In the genomic region with DNA sequence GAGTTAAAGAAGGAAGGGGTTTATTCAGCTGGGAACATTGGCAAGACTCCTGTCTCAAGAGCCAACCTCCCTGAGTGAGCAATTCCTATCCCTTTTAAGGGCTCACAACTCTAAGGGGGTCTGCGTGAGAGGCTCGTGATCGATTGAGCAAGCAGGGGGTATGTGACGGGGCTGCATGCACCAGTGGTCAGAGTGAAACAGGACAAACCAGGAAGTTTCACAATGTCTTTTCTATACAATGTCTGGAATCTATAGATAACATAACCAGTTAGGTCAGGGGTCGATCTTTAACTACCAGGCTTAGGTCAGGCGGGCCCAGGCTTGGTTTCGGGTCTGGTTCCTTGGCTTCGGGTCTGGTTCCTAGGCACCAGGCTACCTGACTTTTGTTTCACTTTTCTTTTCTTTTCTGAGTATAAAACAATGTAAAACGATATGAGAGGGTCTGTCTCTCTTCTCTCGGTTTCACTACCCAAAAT, we compare ENCODE assay signal across 17 cellular contexts. TPM values are rescaled to one million over a fixed set of nuclear protein-coding genes. Genes with fewer than 3 reads are reported as not detected.
DNase-seq lines count a peak whose midpoint lies in the region; ATAC-seq and TF ChIP-seq lines count a peak whose summit lies in the region.
"Had no signal": no experiment of that assay in that cellular context is flagged by ENCODE, and none has a peak within 500 bp of the region (broad histone marks: within the 10 kb centered on the region; RNA-seq: fewer than 3 reads in every experiment).

No MANE protein-coding gene starts in this region.

- H3K36me3 Mint-ChIP-seq in endodermal cell (ENCODE audit: low read depth): peaks cover 5% of the 10 kb centered on the region
- H3K36me3 Mint-ChIP-seq in activated CD4-positive, alpha-beta memory T cell treated with anti-CD3 and anti-CD28 coated beads for 36 hours: no peaks in the 10 kb centered on the region
- H3K36me3 Mint-ChIP-seq: T-cell had no signal

- 80% methylated on average over 10 of the region's 10 CpGs for WGBS in SK-N-SH (ENCODE audit: low lambda C conversion rate)
- 87 to 95% methylated on average over 7 to 8 of the region's 10 CpGs for WGBS in endodermal cell (ENCODE audit: insufficient coverage in 1 of 2, insufficient read length in 1 of 2), 2 experiments

- peaks cover 5% of the 10 kb centered on the region for H3K27me3 Mint-ChIP-seq in endodermal cell (ENCODE audit: insufficient read depth)
- H3K27me3 Mint-ChIP-seq in activated CD4-positive, alpha-beta memory T cell treated with anti-CD3 and anti-CD28 coated beads for 36 hours: peaks cover 10% of the 10 kb centered on the region

- no peaks in the 10 kb centered on the region for H3K9me3 ChIP-seq in SK-N-SH
- peaks cover 8% of the 10 kb centered on the region; the same call in 1 of the 2 replicates for H3K9me3 ChIP-seq in OCI-LY3 (ENCODE audit: insufficient read depth, low read length)
- H3K9me3 ChIP-seq in endodermal cell (ENCODE audit: control insufficient read depth, low read length): peaks cover 61% of the 10 kb centered on the region
- H3K9me3 ChIP-seq: ascending aorta, thyroid gland had no signal

- CTCF ChIA-PET in SK-N-SH (lab: Yijun Ruan, JAX): interaction anchor here (0.7 kb wide), 1 partner anchor 327 kb away, joined by 3 read pairs; no protein-coding TSS in a partner anchor
- CTCF ChIA-PET in activated CD4-positive, alpha-beta memory T cell treated with anti-CD3 and anti-CD28 coated beads for 36 hours (lab: Charles Lee): no interaction called here

- no peak overlapping the region for H3K27ac Mint-ChIP-seq in endodermal cell
- H3K27ac Mint-ChIP-seq in activated CD4-positive, alpha-beta memory T cell treated with anti-CD3 and anti-CD28 coated beads for 36 hours: no peak overlapping the region
- H3K27ac Mint-ChIP-seq: CD4-positive, alpha-beta memory T cell; GM23338; T-cell had no signal

- H3K27ac ChIP-seq in SK-N-SH (ENCODE audit: low read depth in 2 of 2, low read length in 1 of 2) (no peak overlapping the region), OCI-LY3 (ENCODE audit: low read length) (peak overlapping the region; percentile 0; the same call in 1 of the 2 replicates), endodermal cell (ENCODE audit: low read depth, low read length) (no peak overlapping the region)
- H3K27ac ChIP-seq: ascending aorta, parathyroid adenoma, thyroid gland had no signal

- H3K27me3 ChIP-seq in SK-N-SH (ENCODE audit: insufficient read depth) (no peaks in the 10 kb centered on the region), OCI-LY3 (ENCODE audit: low read depth, low read length) (no peaks in the 10 kb centered on the region), endodermal cell (ENCODE audit: control insufficient read depth, insufficient read depth, low read length, poor library complexity, severe bottlenecking) (no peaks in the 10 kb centered on the region)
- H3K27me3 ChIP-seq: ascending aorta, thyroid gland had no signal

- intact Hi-C loops in activated CD4-positive, alpha-beta memory T cell treated with anti-CD3 and anti-CD28 coated beads for 36 hours (cut with micrococcal nuclease): no loop called here

- no peaks in the 10 kb centered on the region for H4K20me1 ChIP-seq in SK-N-SH (ENCODE audit: insufficient read depth)
- H4K20me1 ChIP-seq in OCI-LY3 (ENCODE audit: insufficient read depth, low read length): no peaks in the 10 kb centered on the region

- H3K9me2 ChIP-seq in SK-N-SH: no peaks in the 10 kb centered on the region

- no peak for DNase-seq in SK-N-SH
- DNase-seq in endodermal cell: peak; percentile 15
- no peak for DNase-seq in activated CD4-positive, alpha-beta memory T cell treated with anti-CD3 and anti-CD28 coated beads for 36 hours
- DNase-seq in glomerular visceral epithelial cell (ENCODE audit: extremely low spot score): no peak
- no peak for DNase-seq in NCI-H1417 (lab: John Stamatoyannopoulos, UW)
- no peak for DNase-seq in iPS-NIHi11 (ENCODE audit: low spot score)
- DNase-seq: activated CD4-positive, CD25-positive, alpha-beta regulatory T cell; activated naive CD4-positive, alpha-beta T cell; CD4-positive, alpha-beta memory T cell; NCI-H1694 treated with DMSO at 0.1 percent for 48 hours; T-cell had no signal

- H3K9me3 Mint-ChIP-seq in endodermal cell: peaks cover 38% of the 10 kb centered on the region
- H3K9me3 Mint-ChIP-seq in activated CD4-positive, alpha-beta memory T cell treated with anti-CD3 and anti-CD28 coated beads for 36 hours: peaks cover 9% of the 10 kb centered on the region

- no peak for TF ChIP-seq EP300 in SK-N-SH (IDR thresholded peaks at IDR 0.05; ENCODE audit: borderline replicate concordance in 1 of 2, low read depth in 1 of 2, low read length in 1 of 2)

- H3K36me3 ChIP-seq in SK-N-SH (replicated peaks in 1 of 2; ENCODE audit: control insufficient read depth in 1 of 2, insufficient read depth in 2 of 2, low read length in 1 of 2) (no peaks in the 10 kb centered on the region), OCI-LY3 (replicated peaks; ENCODE audit: low read depth, low read length) (no peaks in the 10 kb centered on the region), endodermal cell (ENCODE audit: control insufficient read depth, insufficient read depth, low read length) (no peaks in the 10 kb centered on the region)
- H3K36me3 ChIP-seq: ascending aorta, thyroid gland had no signal

- TF ChIP-seq CTCF in SK-N-SH (IDR thresholded peaks at IDR 0.05) (no peak), OCI-LY3 (IDR thresholded peaks at IDR 0.05; ENCODE audit: low read depth, low read length) (no peak), endodermal cell (conservative IDR thresholded peaks at IDR 0.05) (no peak)

- ATAC-seq in SK-N-SH treated with all-trans-retinoic acid at 6 μM for 48 hours: no peak
- ATAC-seq: GM23338, T-cell had no signal

- H3K4me3 ChIP-seq in SK-N-SH (ENCODE audit: low read depth in 2 of 2, low read length in 1 of 2): no peak overlapping the region
- peak overlapping the region; percentile 70 for H3K4me3 ChIP-seq in OCI-LY3 (ENCODE audit: low read length)
- H3K4me3 ChIP-seq in endodermal cell (ENCODE audit: low read length): no peak overlapping the region
- H3K4me3 ChIP-seq: ascending aorta, GM23338, thyroid gland had no signal

- H3K4me1 Mint-ChIP-seq in endodermal cell: peaks cover 44% of the 10 kb centered on the region
- no peaks in the 10 kb centered on the region for H3K4me1 Mint-ChIP-seq in activated CD4-positive, alpha-beta memory T cell treated with anti-CD3 and anti-CD28 coated beads for 36 hours (ENCODE audit: low read depth)
- H3K4me1 Mint-ChIP-seq: CD4-positive, alpha-beta memory T cell; T-cell had no signal

- no peaks in the 10 kb centered on the region for H3F3A ChIP-seq in SK-N-SH (replicated peaks; ENCODE audit: insufficient read depth)

- H2AFZ ChIP-seq in SK-N-SH (ENCODE audit: low read depth) (peak overlapping the region; percentile 16; the same call in 1 of the 2 replicates), OCI-LY3 (ENCODE audit: low read depth, low read length) (peak overlapping the region; percentile 92)
- H2AFZ ChIP-seq: GM23338, parathyroid adenoma had no signal

- H3K4me3 Mint-ChIP-seq in endodermal cell: no peak overlapping the region
- H3K4me3 Mint-ChIP-seq in activated CD4-positive, alpha-beta memory T cell treated with anti-CD3 and anti-CD28 coated beads for 36 hours: no peak overlapping the region
- H3K4me3 Mint-ChIP-seq: GM23338, T-cell had no signal

- POLR2A ChIA-PET in SK-N-SH (lab: Yijun Ruan, JAX): no interaction called here
- POLR2A ChIA-PET in activated CD4-positive, alpha-beta memory T cell treated with anti-CD3 and anti-CD28 coated beads for 36 hours (lab: Charles Lee): no interaction called here

- H3K4me2 ChIP-seq in SK-N-SH (no peak overlapping the region), OCI-LY3 (ENCODE audit: low read length) (peak overlapping the region; percentile 76)
- H3K4me2 ChIP-seq: GM23338 had no signal

- H3K4me1 ChIP-seq in SK-N-SH (ENCODE audit: control insufficient read depth in 1 of 2, insufficient read depth in 2 of 2, low read depth in 1 of 2, low read length in 1 of 2) (0 out of 4 replicates have a peak, but pooled peaks cover 0 to 10% of the 10 kb centered on the region in 2 experiments), OCI-LY3 (ENCODE audit: low read length) (peaks cover 13% of the 10 kb centered on the region), endodermal cell (ENCODE audit: control insufficient read depth, insufficient read depth, low read length) (peaks cover 14% of the 10 kb centered on the region)
- H3K4me1 ChIP-seq: ascending aorta, parathyroid adenoma had no signal

- H3K79me2 ChIP-seq in SK-N-SH (ENCODE audit: insufficient read depth) (no peaks in the 10 kb centered on the region), OCI-LY3 (ENCODE audit: low read length) (no peaks in the 10 kb centered on the region)
- H3K79me2 ChIP-seq: parathyroid adenoma had no signal

- H3K9ac ChIP-seq in SK-N-SH (no peak overlapping the region), OCI-LY3 (ENCODE audit: low read length) (peak overlapping the region; percentile 52), endodermal cell (ENCODE audit: extremely low read depth, low read length, poor library complexity, severe bottlenecking) (no peak overlapping the region)
- H3K9ac ChIP-seq: parathyroid adenoma had no signal

- TF ChIP-seq RAD21 in SK-N-SH (IDR thresholded peaks at IDR 0.05; ENCODE audit: low read length): no peak

TF ChIP-seq in SK-N-SH, 30 proteins besides CTCF, POLR2A, EP300 and RAD21 (continues in another document):
- TF ChIP-seq FOXM1 (IDR thresholded peaks at IDR 0.05; ENCODE audit: low read depth): no peak

TF ChIP-seq in SK-N-SH treated with all-trans-retinoic acid at 6 μM for 48 hours, 23 proteins besides CTCF, POLR2A, EP300 and RAD21 (continues in another document):
- no peak for TF ChIP-seq ZNF565 (CRISPR knock-in tag; conservative IDR thresholded peaks at IDR 0.05; ENCODE audit: low read depth)

RNA-seq across cellular contexts. Expression of gene LIPG, which starts 30.1 kb away (rescaled TPM):
- polyA plus RNA-seq in SK-N-SH (2012; rRNA removed): 3.2 and 4.4 TPM in 2 replicates
- polyA plus RNA-seq in SK-N-SH (2012; cell fraction: cytosol; rRNA removed): 3.4 and 3.7 TPM in 2 replicates
- 3.8 and 5.8 TPM in 2 replicates for polyA plus RNA-seq in SK-N-SH (2012; cell fraction: nucleus; rRNA removed)
- 1 to 10 TPM; 4.0 to 5.0 TPM for total RNA-seq in endodermal cell
- polyA plus RNA-seq in endodermal cell (2013, experiment 1 of 2): 62.8 TPM
- polyA plus RNA-seq in endodermal cell (2013, experiment 2 of 2): 54.8 TPM
- total RNA-seq in activated CD4-positive, alpha-beta memory T cell treated with anti-CD3 and anti-CD28 coated beads for 36 hours: under 1 TPM; 0.17 to 0.50 TPM
- total RNA-seq: CD4-positive, alpha-beta memory T cell had no signal
- polyA plus RNA-seq: CD4-positive, alpha-beta memory T cell had no signal

RNA-seq across cellular contexts. Expression of gene RPL17, which starts 39.5 kb away (rescaled TPM):
- 4,998 and 5,578 TPM in 2 replicates for polyA plus RNA-seq in SK-N-SH (2012; rRNA removed)
- polyA plus RNA-seq in SK-N-SH (2012; cell fraction: cytosol; rRNA removed): 6,895 and 7,195 TPM in 2 replicates
- polyA plus RNA-seq in SK-N-SH (2012; cell fraction: nucleus; rRNA removed): 1,385 and 1,424 TPM in 2 replicates
- 1,000 to 10,000 TPM; 1,984 to 2,143 TPM for total RNA-seq in endodermal cell
- polyA plus RNA-seq in endodermal cell (2013, experiment 1 of 2): 2,711 TPM
- 2,580 TPM for polyA plus RNA-seq in endodermal cell (2013, experiment 2 of 2)
- 1,000 to 10,000 TPM; 2,582 TPM for total RNA-seq in activated CD4-positive, alpha-beta memory T cell treated with anti-CD3 and anti-CD28 coated beads for 36 hours

RNA-seq across cellular contexts. Expression of gene C18orf32, which starts 44.7 kb away (rescaled TPM):
- polyA plus RNA-seq in SK-N-SH (2012; rRNA removed): 28.7 and 29.4 TPM in 2 replicates
- 43.1 and 57.0 TPM in 2 replicates for polyA plus RNA-seq in SK-N-SH (2012; cell fraction: cytosol; rRNA removed)
- polyA plus RNA-seq in SK-N-SH (2012; cell fraction: nucleus; rRNA removed): 11.1 and 11.5 TPM in 2 replicates
- total RNA-seq in endodermal cell: 10 to 100 TPM; 31.4 to 32.9 TPM
- polyA plus RNA-seq in endodermal cell (2013, experiment 1 of 2): 54.5 TPM
- polyA plus RNA-seq in endodermal cell (2013, experiment 2 of 2): 59.0 TPM
- 10 to 100 TPM; 26.5 to 27.5 TPM for total RNA-seq in activated CD4-positive, alpha-beta memory T cell treated with anti-CD3 and anti-CD28 coated beads for 36 hours
